8 cellular contexts compared by ENCODE assay signal in the genomic region with DNA sequence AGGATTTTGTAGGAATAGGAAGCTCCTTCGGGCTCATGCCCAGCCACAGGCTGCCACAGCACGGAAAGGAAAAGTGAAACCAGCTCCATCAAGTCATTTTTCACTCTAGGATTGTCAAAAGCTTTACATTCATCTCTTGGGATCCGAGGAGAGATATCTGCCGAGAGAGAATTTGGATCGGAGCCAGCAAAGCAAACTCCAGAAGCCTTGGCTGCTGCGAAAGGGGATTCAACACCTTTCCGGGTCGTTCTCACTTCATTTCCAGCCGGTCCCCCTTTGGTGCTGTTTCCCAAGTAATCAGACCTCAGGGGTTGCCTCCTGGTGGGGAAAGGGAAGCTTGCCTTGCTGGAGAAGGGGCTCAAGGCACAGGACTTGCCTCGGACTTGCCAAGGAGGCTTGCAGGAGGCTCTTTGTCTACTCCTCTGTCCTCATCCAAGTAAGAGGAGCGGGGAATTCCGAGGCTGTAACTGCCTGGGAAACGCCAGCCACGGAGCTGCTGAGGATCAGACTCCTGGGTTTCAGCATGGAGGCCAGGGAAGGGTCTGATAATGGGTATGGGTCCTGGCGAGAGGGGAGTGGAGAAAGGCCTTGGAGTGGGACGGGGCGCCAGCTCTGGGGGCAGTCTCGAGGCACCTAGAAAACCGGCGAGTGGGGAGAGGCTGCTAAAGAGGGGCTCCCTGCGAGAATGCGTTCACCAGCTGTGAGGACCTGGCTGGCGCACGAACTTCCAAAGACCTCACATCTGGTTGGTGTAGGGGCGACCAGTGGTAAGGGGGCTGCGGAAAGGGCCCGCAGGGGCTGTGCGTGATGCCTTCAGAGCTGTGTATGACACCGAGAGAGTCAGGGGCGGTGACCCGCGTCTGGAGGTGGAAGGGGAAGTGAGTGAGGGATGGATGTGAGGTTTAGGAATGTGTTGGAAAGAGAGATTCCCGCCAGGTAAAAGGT. TPM values are rescaled to one million over a fixed set of nuclear protein-coding genes. Genes with fewer than 3 reads are reported as not detected.
DNase-seq lines count a peak whose midpoint lies in the region; ATAC-seq and TF ChIP-seq lines count a peak whose summit lies in the region.

No MANE protein-coding gene starts in this region.

- peaks cover 2% of the 10 kb centered on the region for H3K36me3 Mint-ChIP-seq in effector memory CD8-positive, alpha-beta T cell (ENCODE audit: insufficient read depth)

- H3K4me3 Mint-ChIP-seq in effector memory CD8-positive, alpha-beta T cell, result peak overlapping the region; percentile 85 to 93

- peak; percentile 57 for ATAC-seq in effector memory CD8-positive, alpha-beta T cell (replicated peaks)

- no peaks in the 10 kb centered on the region for H3K9me3 Mint-ChIP-seq in effector memory CD8-positive, alpha-beta T cell

- no peak for TF ChIP-seq CTCF in VCaP (conservative IDR thresholded peaks at IDR 0.05)

- peak; percentile 31 for DNase-seq in CD1c-positive myeloid dendritic cell (ENCODE audit: extremely low spot score)
- peak; percentile 49 for DNase-seq in HK-2 (ENCODE audit: unreplicated experiment)
- peak in 2 of 3 experiments; percentile 8 to 9 for DNase-seq in effector memory CD8-positive, alpha-beta T cell
- peak; percentile 36 to 74 for DNase-seq in lung microvascular endothelial cell (ENCODE audit: low read depth in 2 of 2)
- peak; percentile 26 for DNase-seq in stromal cell of bone marrow (ENCODE audit: low read depth)
- DNase-seq in NCI-H1694 treated with DMSO at 0.1 percent for 48 hours (lab: John Stamatoyannopoulos, UW), result no peak
- no peak for DNase-seq in NCI-H446 treated with DMSO at 0.1 percent for 48 hours (lab: John Stamatoyannopoulos, UW)

- H3K4me1 Mint-ChIP-seq in effector memory CD8-positive, alpha-beta T cell (ENCODE audit: low read depth in 2 of 2), result peaks cover 19 to 29% of the 10 kb centered on the region in 2 donors

- peak overlapping the region; percentile 28; the same call in 1 of the 2 replicates for H3K27ac ChIP-seq in VCaP

- peak overlapping the region; percentile 72 to 85 for H3K27ac Mint-ChIP-seq in effector memory CD8-positive, alpha-beta T cell

- H3K27me3 Mint-ChIP-seq in effector memory CD8-positive, alpha-beta T cell, result peaks cover 12 to 26% of the 10 kb centered on the region in 2 donors

RNA-seq across cellular contexts. Expression of a gene that starts 0.7 kb away (rescaled TPM):
- total RNA-seq in lung microvascular endothelial cell, result 0.22 TPM in 1 of 2 replicates, not detected in the other

RNA-seq across cellular contexts. Expression of a gene that starts 50.1 kb away (rescaled TPM):
- total RNA-seq in lung microvascular endothelial cell, result not detected in 2 replicates

RNA-seq across cellular contexts. Expression of a gene that starts 55.9 kb away (rescaled TPM):
- under 0.01 TPM in 2 replicates for total RNA-seq in lung microvascular endothelial cell

RNA-seq across cellular contexts. Expression of a gene that starts 56.0 kb away (rescaled TPM):
- total RNA-seq in lung microvascular endothelial cell, result 68.8 and 73.7 TPM in 2 replicates

Comparison
In these comparisons a context has a peak if more than half of its experiments do, and no peak if none do; other contexts are left out.
1. DNase-seq: peak in CD1c-positive myeloid dendritic cell (single experiment), HK-2 (single experiment), effector memory CD8-positive, alpha-beta T cell (2 of 3), lung microvascular endothelial cell (2 of 2) and stromal cell of bone marrow (single experiment); none in NCI-H1694 treated with DMSO at 0.1 percent for 48 hours (single experiment) and NCI-H446 treated with DMSO at 0.1 percent for 48 hours (single experiment).